ENCODE assay signal across 8 cellular contexts in the genomic region with DNA sequence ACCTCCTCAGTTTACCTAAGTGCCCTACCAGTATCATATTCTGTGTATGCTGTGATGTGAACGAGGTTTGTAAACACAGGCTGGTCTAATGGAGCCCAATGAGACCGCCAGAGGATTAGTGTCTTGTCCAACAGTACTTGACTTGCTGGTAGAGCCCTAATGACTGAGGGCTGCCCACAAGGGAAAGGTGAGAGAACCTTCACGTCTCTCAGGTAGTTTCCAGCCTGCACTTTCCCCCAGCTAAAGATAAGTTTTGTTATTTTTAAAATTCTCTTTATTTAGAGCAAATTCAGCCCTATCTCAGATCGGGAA. TPM values are rescaled to one million over a fixed set of nuclear protein-coding genes. Genes with fewer than 3 reads are reported as not detected.
DNase-seq lines count a peak whose midpoint lies in the region; ATAC-seq, FAIRE-seq and TF ChIP-seq lines count a peak whose summit lies in the region.

No MANE protein-coding gene starts in this region.

- TF ChIP-seq CTCF in neutrophil (IDR thresholded peaks at IDR 0.05): no peak
- TF ChIP-seq CTCF in GM10266 (IDR thresholded peaks at IDR 0.05; ENCODE audit: control insufficient read depth, insufficient read depth, low read depth, missing control alignments): no peak

- H3K27me3 ChIP-seq in HAP-1 (ENCODE audit: low read depth) (no peaks in the 10 kb centered on the region), NT2/D1 (ENCODE audit: insufficient read depth, insufficient read length) (no peaks in the 10 kb centered on the region), esophagus (ENCODE audit: control insufficient read depth in 1 of 2, insufficient read depth in 2 of 2, low read length in 2 of 2) (no peaks in the 10 kb centered on the region), neutrophil (no peaks in the 10 kb centered on the region)

- FAIRE-seq in GM19239 (lab: Jason Lieb, UNC): no peak

- no peak for DNase-seq in HAP-1 (ENCODE audit: low spot score in 2 of 2)
- DNase-seq in NT2/D1 (ENCODE audit: low read depth, low spot score): no peak
- DNase-seq in GM19239 (ENCODE audit: insufficient read length, low spot score): no peak
- no peak for DNase-seq in HK-2 (ENCODE audit: unreplicated experiment)
- DNase-seq in GM10266 (ENCODE audit: extremely low spot score): no peak

- in situ Hi-C loops in HAP-1 (cut with MboI; ENCODE audit: low sequenced_read_pairs): no loop called here

- peak; percentile 32 for ATAC-seq in GM18498 (IDR thresholded peaks at IDR 0.05; ENCODE audit: unreplicated experiment)

- H3K4me3 ChIP-seq in HAP-1 (peak overlapping the region; percentile 82), NT2/D1 (ENCODE audit: insufficient read length, low read depth) (peak overlapping the region; percentile 86), esophagus (ENCODE audit: low read depth in 1 of 2, low read length in 2 of 2) (peak overlapping the region; percentile 73 to 98), neutrophil (ENCODE audit: low read depth in 1 of 2, low read length in 1 of 2) (peak overlapping the region; percentile 82 to 89)

- 0 out of 2 replicates have a peak, but pooled peaks cover 3% of the 10 kb centered on the region for H3K36me3 ChIP-seq in HAP-1 (replicated peaks)
- peaks cover 2% of the 10 kb centered on the region for H3K36me3 ChIP-seq in NT2/D1 (ENCODE audit: insufficient read depth, insufficient read length, low read length)
- H3K36me3 ChIP-seq in esophagus (ENCODE audit: control insufficient read depth in 2 of 2, insufficient read depth in 2 of 2, low read length in 1 of 2): no peaks in the 10 kb centered on the region
- H3K36me3 ChIP-seq in neutrophil: no peaks in the 10 kb centered on the region

- peak overlapping the region; percentile 95 for H3K9ac ChIP-seq in NT2/D1 (ENCODE audit: insufficient read length, low read depth)

- H3K27ac ChIP-seq in esophagus (ENCODE audit: low read depth in 2 of 2, low read length in 1 of 2) (peak overlapping the region; percentile 94 to 97), neutrophil (peak overlapping the region; percentile 93)

- H3K4me1 ChIP-seq in HAP-1 (peaks cover 29% of the 10 kb centered on the region), NT2/D1 (ENCODE audit: insufficient read depth, insufficient read length) (no peaks in the 10 kb centered on the region), esophagus (ENCODE audit: control insufficient read depth in 2 of 2, insufficient read depth in 2 of 2, low read length in 1 of 2) (no peaks in the 10 kb centered on the region), neutrophil (ENCODE audit: control insufficient read depth in 1 of 2, insufficient read depth in 1 of 2, low read depth in 1 of 2, low read length in 1 of 2) (peaks cover 29% of the 10 kb centered on the region in 2 experiments)

- H3K9me3 ChIP-seq in HAP-1: no peaks in the 10 kb centered on the region
- no peaks in the 10 kb centered on the region for H3K9me3 ChIP-seq in NT2/D1 (ENCODE audit: insufficient read depth, low read length)
- H3K9me3 ChIP-seq in esophagus (ENCODE audit: control insufficient read depth in 2 of 2, insufficient read depth in 1 of 2, low read depth in 1 of 2, low read length in 1 of 2): no peaks in the 10 kb centered on the region
- H3K9me3 ChIP-seq in neutrophil: no peaks in the 10 kb centered on the region

- WGBS in esophagus, 2 donors: 3 to 4% methylated on average over 4 of the region's 4 CpGs

RNA-seq across cellular contexts. Expression of a gene that starts 0.5 kb away (rescaled TPM):
- 10 to 100 TPM; 11.1 to 24.3 TPM for polyA plus RNA-seq in esophagus
